2 cellular contexts compared by ENCODE assay signal in the genomic region with DNA sequence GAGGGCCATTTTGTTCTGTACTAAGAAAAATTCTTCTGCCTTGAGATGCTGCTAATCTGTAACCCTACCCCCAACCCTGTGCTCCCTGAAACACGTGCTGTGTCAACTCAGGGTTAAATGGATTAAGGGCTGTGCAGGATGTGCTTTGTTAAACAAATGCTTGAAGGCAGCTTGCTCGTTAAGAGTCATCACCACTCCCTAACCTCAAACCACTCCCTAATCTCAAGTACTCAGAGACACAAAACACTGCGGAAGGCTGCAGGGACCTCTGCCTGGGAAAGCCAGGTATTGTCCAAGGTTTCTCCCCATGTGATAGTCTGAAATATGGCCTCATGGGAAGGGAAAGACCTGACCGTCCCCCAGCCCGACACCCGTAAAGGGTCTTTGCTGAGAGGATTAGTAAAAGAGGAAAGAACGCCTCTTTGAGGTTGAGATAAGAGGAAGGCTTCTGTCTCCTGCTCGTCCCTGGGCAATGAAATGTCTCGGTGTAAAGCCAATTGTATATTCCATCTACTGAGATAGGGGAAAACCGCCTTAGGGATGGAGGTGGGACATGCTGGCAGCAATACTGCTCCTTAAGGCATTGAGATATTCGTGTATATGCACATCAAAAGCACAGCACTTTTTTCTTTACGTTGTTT.
TF ChIP-seq lines count a peak whose summit lies in the region.

No MANE protein-coding gene starts in this region.

TF ChIP-seq in H1, 55 proteins besides CTCF, POLR2A, EP300 and RAD21:
- TF ChIP-seq SP1 (IDR thresholded peaks at IDR 0.05; ENCODE audit: low read depth, low read length), result peak; percentile 45; the same call in 1 of the 2 replicates
- TF ChIP-seq, protein P1, sequence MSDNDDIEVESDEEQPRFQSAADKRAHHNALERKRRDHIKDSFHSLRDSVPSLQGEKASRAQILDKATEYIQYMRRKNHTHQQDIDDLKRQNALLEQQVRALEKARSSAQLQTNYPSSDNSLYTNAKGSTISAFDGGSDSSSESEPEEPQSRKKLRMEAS (IDR thresholded peaks at IDR 0.05), result peak; percentile 75
- TF ChIP-seq SIN3A (conservative IDR thresholded peaks at IDR 0.05 in 1 of 2, IDR thresholded peaks at IDR 0.05 in 1 of 2; ENCODE audit: low read depth in 1 of 2, low read length in 2 of 2), result peak in 1 of 2 experiments; percentile 27; a peak in 1 of 4 replicates
- TF ChIP-seq NANOG (IDR thresholded peaks at IDR 0.05; ENCODE audit: insufficient read depth, low read depth, low read length, poor library complexity, severe bottlenecking), result peak; percentile 70

TF ChIP-seq in HepG2, 621 proteins besides CTCF, POLR2A, EP300 and RAD21:
- TF ChIP-seq ZNF652 (CRISPR knock-in tag; IDR thresholded peaks at IDR 0.05; ENCODE audit: borderline replicate concordance, low read depth), result peak; percentile 47; the same call in 1 of the 2 replicates
